22 cellular contexts compared by ENCODE assay signal in the genomic region with DNA sequence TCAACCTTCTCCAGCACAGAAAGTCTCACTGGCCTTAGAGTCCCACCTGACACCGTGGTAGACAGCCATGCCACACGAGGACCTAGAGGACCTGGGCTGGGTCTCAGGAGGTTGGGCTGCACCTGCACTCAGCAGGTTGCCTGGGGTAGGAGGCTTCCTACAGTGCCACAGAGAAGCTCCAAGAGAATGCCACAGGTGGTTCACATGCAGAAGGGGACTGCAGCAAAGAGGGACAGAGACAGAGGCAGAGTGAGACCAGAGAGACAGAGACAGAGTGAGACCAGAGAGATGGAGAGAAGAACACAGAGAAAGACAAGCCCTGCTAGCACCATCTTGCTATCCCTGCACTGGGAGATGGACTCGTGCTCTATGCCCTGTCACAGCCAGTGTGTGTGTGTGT. TPM values are rescaled to one million over a fixed set of nuclear protein-coding genes. Genes with fewer than 3 reads are reported as not detected.
"Had no signal": no experiment of that assay in that cellular context is flagged by ENCODE, and none has a peak within 500 bp of the region (broad histone marks: within the 10 kb centered on the region; RNA-seq: fewer than 3 reads in every experiment).

No MANE protein-coding gene starts in this region.

- H3K27ac Mint-ChIP-seq: nephron progenitor cell; stimulated activated memory B cell treated with anti-CD40 and anti-IgM and Interleukin-4, amounts not matched to agents 10 μg/mL and 1 μg/mL and 100 μg/mL, for 72 hours; stimulated activated naive CD8-positive, alpha-beta T cell treated with anti-CD3 and anti-CD28 coated beads, Interleukin-15, Interleukin-2, amounts not matched to agents 100 ng/mL and 50 ng/mL, for 24 hours had no signal

- H3K27me3 ChIP-seq: hepatocyte, pancreas, right lobe of liver, testis, tibial nerve, upper lobe of right lung, vagina had no signal

- H3K27me3 Mint-ChIP-seq: stimulated activated naive CD8-positive, alpha-beta T cell treated with anti-CD3 and anti-CD28 coated beads, Interleukin-15, Interleukin-2, amounts not matched to agents 100 ng/mL and 50 ng/mL, for 24 hours had no signal

- H3K4me3 Mint-ChIP-seq: naive B cell; nephron progenitor cell; stimulated activated memory B cell treated with anti-CD40 and anti-IgM and Interleukin-4, amounts not matched to agents 10 μg/mL and 1 μg/mL and 100 μg/mL, for 72 hours; stimulated activated naive CD8-positive, alpha-beta T cell treated with anti-CD3 and anti-CD28 coated beads, Interleukin-15, Interleukin-2, amounts not matched to agents 100 ng/mL and 50 ng/mL, for 24 hours had no signal

- H3K4me1 Mint-ChIP-seq: naive B cell; stimulated activated memory B cell treated with anti-CD40 and anti-IgM and Interleukin-4, amounts not matched to agents 10 μg/mL and 1 μg/mL and 100 μg/mL, for 72 hours had no signal

- H3K9me3 Mint-ChIP-seq: naive B cell; nephron progenitor cell; stimulated activated memory B cell treated with anti-CD40 and anti-IgM and Interleukin-4, amounts not matched to agents 10 μg/mL and 1 μg/mL and 100 μg/mL, for 72 hours; stimulated activated naive CD8-positive, alpha-beta T cell treated with anti-CD3 and anti-CD28 coated beads, Interleukin-15, Interleukin-2, amounts not matched to agents 100 ng/mL and 50 ng/mL, for 24 hours had no signal

- DNase-seq: effector CD8-positive, alpha-beta T cell; foreskin melanocyte; left colon; mesenchymal stem cell; midbrain; naive B cell; pancreas; stimulated activated CD4-positive, alpha-beta T cell treated with anti-CD3 and anti-CD28 coated beads, Interleukin-4, amount 100 ng/mL, for 24 hours; upper lobe of right lung had no signal

- H3K4me3 ChIP-seq: coronary artery, hepatocyte, lung, pancreas, prostate gland, right lobe of liver, testis, tibial nerve, upper lobe of right lung, vagina had no signal

- H3K36me3 Mint-ChIP-seq: naive B cell; stimulated activated memory B cell treated with anti-CD40 and anti-IgM and Interleukin-4, amounts not matched to agents 10 μg/mL and 1 μg/mL and 100 μg/mL, for 72 hours had no signal

- H3K36me3 ChIP-seq: pancreas, prostate gland, right lobe of liver, tibial nerve, upper lobe of right lung, vagina had no signal

RNA-seq across cellular contexts. Expression of gene CAMK2A, which starts 5.7 kb away (rescaled TPM):
- total RNA-seq: dermis microvascular lymphatic vessel endothelial cell, kidney epithelial cell had no signal
